In genomic region chr4:10831727-10832408, GRCh38 we compare ENCODE assay signal across 15 cellular contexts.
"Had no signal": no experiment of that assay in that cellular context is flagged by ENCODE, and none has a peak within 500 bp of the region (broad histone marks: within the 10 kb centered on the region; RNA-seq: fewer than 3 reads in every experiment).

No MANE protein-coding gene starts in this region.

- H3K36me3 Mint-ChIP-seq: activated CD8-positive, alpha-beta memory T cell treated with anti-CD3 and anti-CD28 coated beads, Interleukin-2, amount 10 ng/mL, durations not matched to agents 7 days and 5 days; activated naive CD4-positive, alpha-beta T cell treated with anti-CD3 and anti-CD28 coated beads, Interleukin-2, amount 50 U/mL, for 72 hours; natural killer cell treated with Interleukin-12 subunit alpha and Interleukin-12 subunit beta and Interleukin-15 and Interleukin-18, amount 100 ng/mL, for 72 hours had no signal

- H3K4me1 Mint-ChIP-seq: activated CD8-positive, alpha-beta memory T cell treated with anti-CD3 and anti-CD28 coated beads, Interleukin-2, amount 10 ng/mL, durations not matched to agents 7 days and 5 days had no signal

- H3K4me3 ChIP-seq: dorsolateral prefrontal cortex, esophagus squamous epithelium, testis, upper lobe of right lung had no signal

- H3K27ac ChIP-seq: dorsolateral prefrontal cortex, esophagus squamous epithelium, testis, upper lobe of right lung had no signal

- H3K27me3 Mint-ChIP-seq: activated CD8-positive, alpha-beta memory T cell treated with anti-CD3 and anti-CD28 coated beads, Interleukin-2, amount 10 ng/mL, durations not matched to agents 7 days and 5 days; natural killer cell treated with Interleukin-12 subunit alpha and Interleukin-12 subunit beta and Interleukin-15 and Interleukin-18, amount 100 ng/mL, for 72 hours; stimulated activated naive CD8-positive, alpha-beta T cell treated with anti-CD3 and anti-CD28 coated beads, Interleukin-15, Interleukin-2, amounts not matched to agents 100 ng/mL and 50 ng/mL, for 24 hours had no signal

- H3K27ac Mint-ChIP-seq: activated CD8-positive, alpha-beta memory T cell treated with anti-CD3 and anti-CD28 coated beads, Interleukin-2, amount 10 ng/mL, durations not matched to agents 7 days and 5 days; activated naive CD4-positive, alpha-beta T cell treated with anti-CD3 and anti-CD28 coated beads, Interleukin-2, amount 50 U/mL, for 72 hours; natural killer cell treated with Interleukin-12 subunit alpha and Interleukin-12 subunit beta and Interleukin-15 and Interleukin-18, amount 100 ng/mL, for 72 hours; stimulated activated naive CD8-positive, alpha-beta T cell treated with anti-CD3 and anti-CD28 coated beads, Interleukin-15, Interleukin-2, amounts not matched to agents 100 ng/mL and 50 ng/mL, for 24 hours; T-helper 2 cell treated with Interferon-gamma antibody and Interleukin-4, amounts not matched to agents 5 μg/mL and 100 μg/mL, for 36 hours had no signal

- H3K9me3 ChIP-seq: esophagus squamous epithelium, testis, upper lobe of right lung had no signal

- H3K36me3 ChIP-seq: esophagus squamous epithelium, upper lobe of right lung had no signal

- DNase-seq: activated CD4-positive, alpha-beta T cell treated with anti-CD3 and anti-CD28 coated beads, Interleukin-2, amount 50 U/mL, for 48 hours; activated CD8-positive, alpha-beta memory T cell treated with anti-CD3 and anti-CD28 coated beads, Interleukin-2, amount 10 ng/mL, durations not matched to agents 7 days and 5 days; activated effector memory CD4-positive, alpha-beta T cell treated with anti-CD3 and anti-CD28 coated beads, Interleukin-2, amount 50 U/mL, for 16 hours; activated T-cell treated with anti-CD3 and anti-CD28 coated beads, Interleukin-2, amount 50 U/mL, for 4 hours; dorsolateral prefrontal cortex; esophagus squamous epithelium; foreskin fibroblast; head of caudate nucleus; stimulated activated CD4-positive, alpha-beta T cell treated with anti-CD3 and anti-CD28 coated beads, Interleukin-2, amount 100 ng/mL, for 48 hours; testis; upper lobe of right lung had no signal

- H3K4me1 ChIP-seq: esophagus squamous epithelium, testis, upper lobe of right lung had no signal

- H3K27me3 ChIP-seq: esophagus squamous epithelium, testis, upper lobe of right lung had no signal

- H3K4me3 Mint-ChIP-seq: activated CD8-positive, alpha-beta memory T cell treated with anti-CD3 and anti-CD28 coated beads, Interleukin-2, amount 10 ng/mL, durations not matched to agents 7 days and 5 days; activated T-cell treated with anti-CD3 and anti-CD28 coated beads, Interleukin-2, amount 50 U/mL, for 4 hours; natural killer cell treated with Interleukin-12 subunit alpha and Interleukin-12 subunit beta and Interleukin-15 and Interleukin-18, amount 100 ng/mL, for 72 hours; stimulated activated naive CD8-positive, alpha-beta T cell treated with anti-CD3 and anti-CD28 coated beads, Interleukin-15, Interleukin-2, amounts not matched to agents 100 ng/mL and 50 ng/mL, for 24 hours; T-helper 2 cell treated with Interferon-gamma antibody and Interleukin-4, amounts not matched to agents 5 μg/mL and 100 μg/mL, for 36 hours had no signal

- H3K9me3 Mint-ChIP-seq: activated T-cell treated with anti-CD3 and anti-CD28 coated beads, Interleukin-2, amount 50 U/mL, for 4 hours; natural killer cell treated with Interleukin-12 subunit alpha and Interleukin-12 subunit beta and Interleukin-15 and Interleukin-18, amount 100 ng/mL, for 72 hours; stimulated activated naive CD8-positive, alpha-beta T cell treated with anti-CD3 and anti-CD28 coated beads, Interleukin-15, Interleukin-2, amounts not matched to agents 100 ng/mL and 50 ng/mL, for 24 hours; T-helper 2 cell treated with Interferon-gamma antibody and Interleukin-4, amounts not matched to agents 5 μg/mL and 100 μg/mL, for 36 hours had no signal
